Comparison of ENCODE assay signal across 13 cellular contexts in genomic region chr2:30404354-30405265, GRCh38. TPM values are rescaled to one million over a fixed set of nuclear protein-coding genes. Genes with fewer than 3 reads are reported as not detected.
DNase-seq lines count a peak whose midpoint lies in the region; ATAC-seq and TF ChIP-seq lines count a peak whose summit lies in the region.
"Had no signal": no experiment of that assay in that cellular context is flagged by ENCODE, and none has a peak within 500 bp of the region (broad histone marks: within the 10 kb centered on the region; RNA-seq: fewer than 3 reads in every experiment).

No MANE protein-coding gene starts in this region.

- H3K4me1 ChIP-seq in esophagus squamous epithelium (peaks cover 4 to 45% (median 6%) of the 10 kb centered on the region in 3 donors), muscle layer of colon (ENCODE audit: insufficient read depth, low read length) (peaks cover 97% of the 10 kb centered on the region)

- CTCF ChIA-PET in AG04450 (lab: Charles Lee), result interaction anchor here (1.1 to 1.6 kb wide), 2 partner anchors 36 to 307 kb away, joined by 3 to 5 read pairs; no protein-coding TSS in a partner anchor

- H3K27me3 ChIP-seq in AG04450 (ENCODE audit: control insufficient read depth, insufficient read depth, low read length) (no peaks in the 10 kb centered on the region), esophagus squamous epithelium (no peaks in the 10 kb centered on the region), muscle layer of colon (ENCODE audit: control insufficient read depth in 1 of 2, insufficient read depth in 2 of 2, low read length in 2 of 2) (no peaks in the 10 kb centered on the region)
- H3K27me3 ChIP-seq: BLaER1 treated with 17β-estradiol and CSF1 and Interleukin-3, amounts not matched to agents 10 nM and 100 nM; brain microvascular endothelial cell had no signal

- TF ChIP-seq CTCF in AG04450 (IDR thresholded peaks at IDR 0.05; ENCODE audit: low read depth, low read length) (no peak), esophagus squamous epithelium (IDR thresholded peaks at IDR 0.05) (no peak), coronary artery (IDR thresholded peaks at IDR 0.05) (no peak)

- TF ChIP-seq POLR2A in esophagus squamous epithelium (IDR thresholded peaks at IDR 0.05), result no peak

- peak overlapping the region; percentile 77 for H3K27ac ChIP-seq in AG04450 (ENCODE audit: low read depth, low read length)
- peak overlapping the region in 3 of 4 donors; percentile 19 to 60 (median 57) for H3K27ac ChIP-seq in esophagus squamous epithelium
- H3K27ac ChIP-seq in muscle layer of colon (ENCODE audit: low read depth, low read length), result peak overlapping the region; percentile 5
- H3K27ac ChIP-seq in coronary artery, result peak overlapping the region in 1 of 2 donors; percentile 36
- H3K27ac ChIP-seq: BLaER1 treated with 17β-estradiol and CSF1 and Interleukin-3, amounts not matched to agents 10 nM and 100 nM; brain microvascular endothelial cell had no signal

- 63 to 64% methylated on average over 10 to 11 of the region's 12 CpGs for WGBS in esophagus squamous epithelium, 2 donors

- H3K9me3 ChIP-seq in AG04450 (ENCODE audit: control insufficient read depth, insufficient read depth, low read length) (no peaks in the 10 kb centered on the region), esophagus squamous epithelium (no peaks in the 10 kb centered on the region), muscle layer of colon (ENCODE audit: low read length) (no peaks in the 10 kb centered on the region)
- H3K9me3 ChIP-seq: BLaER1 treated with 17β-estradiol and CSF1 and Interleukin-3, amounts not matched to agents 10 nM and 100 nM had no signal

- no peak for ATAC-seq in left lobe of liver
- no peak for ATAC-seq in GM21576 (IDR thresholded peaks at IDR 0.05; ENCODE audit: unreplicated experiment)

- no peaks in the 10 kb centered on the region for H3K36me3 ChIP-seq in esophagus squamous epithelium
- no peaks in the 10 kb centered on the region for H3K36me3 ChIP-seq in muscle layer of colon (ENCODE audit: insufficient read depth, low read length)
- H3K36me3 ChIP-seq: BLaER1 treated with 17β-estradiol and CSF1 and Interleukin-3, amounts not matched to agents 10 nM and 100 nM; brain microvascular endothelial cell had no signal

- DNase-seq in AG04450 (ENCODE audit: low read depth, low spot score), result no peak
- peak; percentile 84 for DNase-seq in LHCN-M2 (ENCODE audit: low read depth)
- no peak for DNase-seq in esophagus squamous epithelium (lab: John Stamatoyannopoulos, UW)
- no peak for DNase-seq in coronary artery (ENCODE audit: low spot score)
- DNase-seq in left lobe of liver (ENCODE audit: low spot score), result no peak
- DNase-seq in HCEC 1CT, result no peak
- DNase-seq: brain microvascular endothelial cell, NCI-H526, T-cell had no signal

- intact Hi-C loops in esophagus squamous epithelium (cut with DNase I), result no loop called here

- H3K9ac ChIP-seq in muscle layer of colon (ENCODE audit: low read length), result no peak overlapping the region
- H3K9ac ChIP-seq: BLaER1 treated with 17β-estradiol and CSF1 and Interleukin-3, amounts not matched to agents 10 nM and 100 nM had no signal

- POLR2A ChIA-PET in AG04450 (lab: Yijun Ruan, JAX), result interaction anchor here (1.0 to 2.2 kb wide), 4 partner anchors 8 to 111 kb away, joined by 3 to 11 read pairs (median 4); no protein-coding TSS in a partner anchor

- H3K4me3 ChIP-seq in AG04450 (ENCODE audit: low read depth, low read length), result no peak overlapping the region
- H3K4me3 ChIP-seq in esophagus squamous epithelium, result no peak overlapping the region
- no peak overlapping the region for H3K4me3 ChIP-seq in muscle layer of colon (ENCODE audit: low read depth in 1 of 2, low read length in 2 of 2)
- no peak overlapping the region for H3K4me3 ChIP-seq in coronary artery
- H3K4me3 ChIP-seq: BLaER1 treated with 17β-estradiol and CSF1 and Interleukin-3, amounts not matched to agents 10 nM and 100 nM; skin epidermis had no signal

RNA-seq across cellular contexts. Expression of gene LCLAT1, which starts 42.4 kb away (rescaled TPM):
- polyA plus RNA-seq in AG04450 (2011; rRNA removed), result 19.5 and 25.2 TPM in 2 replicates
- polyA minus RNA-seq in AG04450 (2011; rRNA and poly(A)+ RNA removed), result 24.9 and 39.1 TPM in 2 replicates
- 24.9 and 27.3 TPM in 2 replicates for total RNA-seq in LHCN-M2 (2014; rRNA removed)
- polyA plus RNA-seq in LHCN-M2 (2012), result 3.1 TPM
- total RNA-seq in esophagus squamous epithelium, result 10 to 100 TPM; 11.9 to 13.5 (median 12.6) TPM
- 13.9 TPM for total RNA-seq in left lobe of liver
